In the genomic region with DNA sequence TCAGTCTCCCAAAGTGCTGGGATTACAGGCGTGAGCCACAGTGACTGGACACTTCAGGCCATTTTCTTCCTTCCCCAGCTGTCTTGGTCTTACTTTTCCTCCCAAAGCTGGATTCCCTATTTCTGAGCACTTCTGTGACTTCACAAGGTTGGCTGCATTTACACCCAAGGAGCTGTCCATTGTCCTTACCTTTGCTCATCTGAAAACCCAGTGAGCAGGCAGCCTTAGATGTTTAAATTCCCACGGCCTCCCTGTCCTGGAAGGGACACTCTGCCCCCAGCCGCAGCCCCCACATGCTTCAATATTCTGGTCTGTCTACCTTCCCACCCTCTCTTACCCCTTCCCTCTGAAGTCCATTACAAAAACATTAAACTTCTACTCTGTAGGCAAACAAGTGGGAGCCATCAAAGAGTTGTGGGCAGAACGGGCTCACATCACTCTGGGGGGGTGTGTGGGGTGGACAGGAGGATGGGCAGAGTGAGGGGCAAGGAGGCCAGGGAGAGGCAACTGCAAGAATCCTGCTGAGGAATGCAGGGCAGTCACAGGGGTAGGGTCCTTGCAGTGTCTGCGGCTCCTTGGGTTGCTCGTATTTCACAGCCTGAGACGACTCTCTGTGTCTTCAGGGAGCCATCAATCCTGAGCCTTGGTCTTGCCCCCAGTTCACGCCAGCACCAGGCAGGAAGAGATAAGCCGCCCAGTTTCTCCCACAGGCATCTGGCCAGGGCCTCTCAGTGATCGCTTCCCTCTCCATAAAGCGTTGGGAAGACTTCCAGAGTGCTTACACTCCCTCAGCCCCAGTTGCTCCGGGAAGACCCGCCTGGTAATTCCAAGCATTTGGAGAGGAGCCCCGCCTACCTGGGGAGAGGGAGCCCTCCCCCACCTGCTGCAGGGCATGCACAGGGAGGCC, we compare ENCODE assay signal across 1 cellular context.
TF ChIP-seq lines count a peak whose summit lies in the region.

No MANE protein-coding gene starts in this region.

TF ChIP-seq in HEK293, 187 proteins besides CTCF, POLR2A, EP300 and RAD21 (continued from another document):
- TF ChIP-seq REST (tag by site-specific recombination; IDR thresholded peaks at IDR 0.05), result peak; percentile 95
- no peak for TF ChIP-seq GLI4 (tag by site-specific recombination; IDR thresholded peaks at IDR 0.05)
- TF ChIP-seq, protein P1, sequence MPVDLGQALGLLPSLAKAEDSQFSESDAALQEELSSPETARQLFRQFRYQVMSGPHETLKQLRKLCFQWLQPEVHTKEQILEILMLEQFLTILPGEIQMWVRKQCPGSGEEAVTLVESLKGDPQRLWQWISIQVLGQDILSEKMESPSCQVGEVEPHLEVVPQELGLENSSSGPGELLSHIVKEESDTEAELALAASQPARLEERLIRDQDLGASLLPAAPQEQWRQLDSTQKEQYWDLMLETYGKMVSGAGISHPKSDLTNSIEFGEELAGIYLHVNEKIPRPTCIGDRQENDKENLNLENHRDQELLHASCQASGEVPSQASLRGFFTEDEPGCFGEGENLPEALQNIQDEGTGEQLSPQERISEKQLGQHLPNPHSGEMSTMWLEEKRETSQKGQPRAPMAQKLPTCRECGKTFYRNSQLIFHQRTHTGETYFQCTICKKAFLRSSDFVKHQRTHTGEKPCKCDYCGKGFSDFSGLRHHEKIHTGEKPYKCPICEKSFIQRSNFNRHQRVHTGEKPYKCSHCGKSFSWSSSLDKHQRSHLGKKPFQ (tag by site-specific recombination; IDR thresholded peaks at IDR 0.05), result peak; percentile 50; the same call in 1 of the 2 replicates
